Comparison of ENCODE assay signal across 13 cellular contexts in the genomic region with DNA sequence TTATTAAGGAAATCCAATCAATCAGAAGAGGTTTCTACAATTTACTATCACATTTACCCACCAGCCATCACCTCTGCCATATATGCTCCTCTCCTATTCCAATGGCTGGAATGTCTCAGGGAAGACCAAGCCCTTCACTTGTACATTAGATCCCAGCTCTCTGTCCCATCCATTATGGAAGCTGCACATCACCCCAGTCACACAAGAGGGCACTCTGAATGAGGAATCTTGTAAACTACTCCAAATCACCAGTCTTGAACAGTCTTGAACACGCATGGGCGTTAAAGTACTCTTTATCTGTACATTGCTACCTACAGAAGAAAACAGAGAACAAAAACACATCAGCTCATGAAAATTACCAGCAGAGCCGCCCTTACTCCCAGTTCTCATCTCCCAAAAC. TPM values are rescaled to one million over a fixed set of nuclear protein-coding genes. Genes with fewer than 3 reads are reported as not detected.
DNase-seq lines count a peak whose midpoint lies in the region; ATAC-seq and TF ChIP-seq lines count a peak whose summit lies in the region.
"Had no signal": no experiment of that assay in that cellular context is flagged by ENCODE, and none has a peak within 500 bp of the region (broad histone marks: within the 10 kb centered on the region; RNA-seq: fewer than 3 reads in every experiment).

No MANE protein-coding gene starts in this region.

- H3K27ac ChIP-seq in liver (ENCODE audit: low read depth in 1 of 2, low read length in 2 of 2) (no peak overlapping the region), esophagus squamous epithelium (no peak overlapping the region)
- H3K27ac ChIP-seq: PC-9, sigmoid colon had no signal

- H3K27me3 ChIP-seq in liver (ENCODE audit: control insufficient read depth in 4 of 4, insufficient read depth in 4 of 4, low read length in 3 of 4) (no peaks in the 10 kb centered on the region), esophagus squamous epithelium (no peaks in the 10 kb centered on the region)
- H3K27me3 ChIP-seq: sigmoid colon had no signal

- DNase-seq in GM03348 (ENCODE audit: low spot score) (peak; percentile 10), NB4 (ENCODE audit: low read depth) (peak; percentile 16), cardiac fibroblast (ENCODE audit: low read depth in 2 of 2) (peak; percentile 49 to 57), NCI-H748 (lab: John Stamatoyannopoulos, UW; ENCODE audit: unreplicated experiment) (no peak), esophagus squamous epithelium (lab: John Stamatoyannopoulos, UW) (no peak)
- DNase-seq: activated CD4-positive, alpha-beta T cell treated with anti-CD3 and anti-CD28 coated beads for 4 hours; MM.1S; mucosa of descending colon; PC-9; sigmoid colon had no signal

- peak; percentile 45 to 59 for TF ChIP-seq RAD21 in liver (IDR thresholded peaks at IDR 0.05)

- ATAC-seq in HG03139 (IDR thresholded peaks at IDR 0.05; ENCODE audit: unreplicated experiment): no peak
- ATAC-seq: activated naive CD4-positive, alpha-beta T cell treated with anti-CD3 and anti-CD28 coated beads, Interleukin-2, amount 50 U/mL, for 72 hours; mucosa of descending colon had no signal

- H3K9me3 ChIP-seq in liver (ENCODE audit: control insufficient read depth in 4 of 4, low read length in 3 of 4): peaks cover 0 to 3% (median 0%) of the 10 kb centered on the region in 4 donors
- H3K9me3 ChIP-seq in esophagus squamous epithelium: no peaks in the 10 kb centered on the region
- H3K9me3 ChIP-seq: sigmoid colon had no signal

- intact Hi-C loops in esophagus squamous epithelium (cut with DNase I): no loop called here

- H3K4me3 ChIP-seq in NB4 (ENCODE audit: low read depth, low read length): no peak overlapping the region
- no peak overlapping the region for H3K4me3 ChIP-seq in cardiac fibroblast (replicated peaks in 1 of 2; ENCODE audit: low read depth in 2 of 2, low read length in 2 of 2)
- no peak overlapping the region for H3K4me3 ChIP-seq in liver (ENCODE audit: low read depth in 1 of 3, low read length in 3 of 3)
- no peak overlapping the region for H3K4me3 ChIP-seq in esophagus squamous epithelium
- H3K4me3 ChIP-seq: mucosa of descending colon, PC-9, sigmoid colon had no signal

- H3K36me3 ChIP-seq in liver (ENCODE audit: control insufficient read depth in 4 of 4, insufficient read depth in 3 of 4, low read depth in 1 of 4, low read length in 3 of 4): peaks cover 0 to 6% (median 3%) of the 10 kb centered on the region in 4 donors
- H3K36me3 ChIP-seq in esophagus squamous epithelium: peaks cover 0 to 41% (median 3%) of the 10 kb centered on the region in 3 donors

- H3K9ac ChIP-seq in liver (ENCODE audit: low read depth in 1 of 2, low read length in 2 of 2): no peak overlapping the region

- TF ChIP-seq CTCF in NB4 (IDR thresholded peaks at IDR 0.05; ENCODE audit: low read depth, low read length) (no peak), cardiac fibroblast (IDR thresholded peaks at IDR 0.05; ENCODE audit: low read depth, low read length) (peak; percentile 34), liver (IDR thresholded peaks at IDR 0.05; ENCODE audit: low read depth, low read length, missing input control) (no peak), esophagus squamous epithelium (IDR thresholded peaks at IDR 0.05) (peak in 1 of 6 experiments; percentile 5)

- H3K4me1 ChIP-seq in liver (ENCODE audit: control insufficient read depth in 4 of 4, insufficient read depth in 4 of 4, low read length in 3 of 4) (no peaks in the 10 kb centered on the region), esophagus squamous epithelium (no peaks in the 10 kb centered on the region)
- H3K4me1 ChIP-seq: sigmoid colon had no signal

- 96% methylated on average over 3 of the region's 3 CpGs for WGBS in liver
- WGBS in esophagus squamous epithelium, 2 donors: 75 to 86% methylated on average over 3 of the region's 3 CpGs

- TF ChIP-seq POLR2A in NB4 (IDR thresholded peaks at IDR 0.05; ENCODE audit: extremely low read depth, insufficient read length) (no peak), esophagus squamous epithelium (IDR thresholded peaks at IDR 0.05) (no peak)

TF ChIP-seq in liver, 16 proteins besides CTCF, POLR2A, EP300 and RAD21:
- no peak for TF ChIP-seq FOXA1 (IDR thresholded peaks at IDR 0.05)
- no peak for TF ChIP-seq HNF4A (conservative IDR thresholded peaks at IDR 0.05)
- TF ChIP-seq RXRA (IDR thresholded peaks at IDR 0.05): no peak
- no peak for TF ChIP-seq GABPA (IDR thresholded peaks at IDR 0.05 in 1 of 2, conservative IDR thresholded peaks at IDR 0.05 in 1 of 2)
- TF ChIP-seq, protein P1, sequence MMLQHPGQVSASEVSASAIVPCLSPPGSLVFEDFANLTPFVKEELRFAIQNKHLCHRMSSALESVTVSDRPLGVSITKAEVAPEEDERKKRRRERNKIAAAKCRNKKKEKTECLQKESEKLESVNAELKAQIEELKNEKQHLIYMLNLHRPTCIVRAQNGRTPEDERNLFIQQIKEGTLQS (IDR thresholded peaks at IDR 0.05): no peak
- TF ChIP-seq, protein P2, sequence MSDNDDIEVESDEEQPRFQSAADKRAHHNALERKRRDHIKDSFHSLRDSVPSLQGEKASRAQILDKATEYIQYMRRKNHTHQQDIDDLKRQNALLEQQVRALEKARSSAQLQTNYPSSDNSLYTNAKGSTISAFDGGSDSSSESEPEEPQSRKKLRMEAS (IDR thresholded peaks at IDR 0.05): no peak
- no peak for TF ChIP-seq SP1 (IDR thresholded peaks at IDR 0.05)
- TF ChIP-seq EGR1 (IDR thresholded peaks at IDR 0.05; ENCODE audit: low read depth in 2 of 2): no peak
- no peak for TF ChIP-seq HNF4G (IDR thresholded peaks at IDR 0.05)
- TF ChIP-seq YY1 (IDR thresholded peaks at IDR 0.05): no peak
- TF ChIP-seq, protein P3, sequence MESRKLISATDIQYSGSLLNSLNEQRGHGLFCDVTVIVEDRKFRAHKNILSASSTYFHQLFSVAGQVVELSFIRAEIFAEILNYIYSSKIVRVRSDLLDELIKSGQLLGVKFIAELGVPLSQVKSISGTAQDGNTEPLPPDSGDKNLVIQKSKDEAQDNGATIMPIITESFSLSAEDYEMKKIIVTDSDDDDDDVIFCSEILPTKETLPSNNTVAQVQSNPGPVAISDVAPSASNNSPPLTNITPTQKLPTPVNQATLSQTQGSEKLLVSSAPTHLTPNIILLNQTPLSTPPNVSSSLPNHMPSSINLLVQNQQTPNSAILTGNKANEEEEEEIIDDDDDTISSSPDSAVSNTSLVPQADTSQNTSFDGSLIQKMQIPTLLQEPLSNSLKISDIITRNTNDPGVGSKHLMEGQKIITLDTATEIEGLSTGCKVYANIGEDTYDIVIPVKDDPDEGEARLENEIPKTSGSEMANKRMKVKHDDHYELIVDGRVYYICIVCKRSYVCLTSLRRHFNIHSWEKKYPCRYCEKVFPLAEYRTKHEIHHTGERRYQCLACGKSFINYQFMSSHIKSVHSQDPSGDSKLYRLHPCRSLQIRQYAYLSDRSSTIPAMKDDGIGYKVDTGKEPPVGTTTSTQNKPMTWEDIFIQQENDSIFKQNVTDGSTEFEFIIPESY (IDR thresholded peaks at IDR 0.05): no peak

RNA-seq across cellular contexts. Expression of a gene that starts 38.7 kb away (rescaled TPM):
- 1 to 10 TPM; 5.7 to 7.2 TPM for total RNA-seq in liver
- polyA plus RNA-seq in liver: 1 to 10 TPM; 2.4 to 8.9 TPM
- 10 to 100 TPM in 3 of 4 donors, 1 to 10 TPM in 1; 6.0 to 60.1 (median 37.1) TPM for total RNA-seq in esophagus squamous epithelium

RNA-seq across cellular contexts. Expression of a gene that starts 59.2 kb away (rescaled TPM):
- total RNA-seq in liver (1 to 10 TPM; 3.7 to 5.8 TPM), esophagus squamous epithelium (1 to 10 TPM; 1.6 to 9.0 (median 2.6) TPM)
- polyA plus RNA-seq in liver: under 1 TPM; 0.32 to 0.99 TPM

Comparison
In these comparisons a context has a peak if more than half of its experiments do, and no peak if none do; other contexts are left out.
1. DNase-seq: peak in GM03348 (single experiment), NB4 (single experiment) and cardiac fibroblast (2 of 2); none in NCI-H748 (single experiment) and esophagus squamous epithelium (single experiment).